In genomic region chr2:77228379-77228778, GRCh38 we compare ENCODE assay signal across 16 cellular contexts.
DNase-seq lines count a peak whose midpoint lies in the region; ATAC-seq, FAIRE-seq and TF ChIP-seq lines count a peak whose summit lies in the region.
"Had no signal": no experiment of that assay in that cellular context is flagged by ENCODE, and none has a peak within 500 bp of the region (broad histone marks: within the 10 kb centered on the region; RNA-seq: fewer than 3 reads in every experiment).

No MANE protein-coding gene starts in this region.

- H3K4me3 ChIP-seq in choroid plexus epithelial cell (ENCODE audit: low read depth, low read length), result no peak overlapping the region
- H3K4me3 ChIP-seq: body of pancreas, spleen had no signal

- DNase-seq in NCI-H748 (lab: John Stamatoyannopoulos, UW; ENCODE audit: unreplicated experiment) (peak; percentile 4), NCI-H748 treated with DMSO at 0.1 percent for 48 hours (lab: John Stamatoyannopoulos, UW) (no peak), NCI-H2171 (lab: John Stamatoyannopoulos, UW) (peak; percentile 1), choroid plexus epithelial cell (ENCODE audit: low read depth) (peak; percentile 4), renal cortical epithelial cell (ENCODE audit: low read depth) (peak; percentile 2), RCC 7860 (ENCODE audit: low spot score) (no peak), AG20443 (ENCODE audit: low spot score) (no peak)
- DNase-seq: activated gamma-delta T cell treated with Interleukin-2 at 50 U/mL for 16 hours, body of pancreas, GDM1, left colon, spleen had no signal

- TF ChIP-seq CTCF in choroid plexus epithelial cell (conservative IDR thresholded peaks at IDR 0.05; ENCODE audit: low read depth, low read length), result no peak

- no peak for ATAC-seq in GM21381 (IDR thresholded peaks at IDR 0.05; ENCODE audit: unreplicated experiment)
- ATAC-seq: body of pancreas; left colon; stimulated activated memory B cell treated with anti-CD40 and anti-IgM and Interleukin-4, amounts not matched to agents 10 μg/mL and 1 μg/mL and 100 μg/mL, for 72 hours; WTC11 had no signal

- no peak for FAIRE-seq in RCC 7860 (lab: Jason Lieb, UNC)
- FAIRE-seq: H54 had no signal

Comparison
In these comparisons a context has a peak if more than half of its experiments do, and no peak if none do; other contexts are left out.
1. DNase-seq: peak in NCI-H748 (single experiment), NCI-H2171 (single experiment), choroid plexus epithelial cell (single experiment) and renal cortical epithelial cell (single experiment); none in NCI-H748 treated with DMSO at 0.1 percent for 48 hours (single experiment), RCC 7860 (single experiment) and AG20443 (single experiment).